ENCODE assay signal across 23 cellular contexts in genomic region chr2:68083346-68083745, GRCh38. TPM values are rescaled to one million over a fixed set of nuclear protein-coding genes. Genes with fewer than 3 reads are reported as not detected.
DNase-seq lines count a peak whose midpoint lies in the region; ATAC-seq and TF ChIP-seq lines count a peak whose summit lies in the region.
"Had no signal": no experiment of that assay in that cellular context is flagged by ENCODE, and none has a peak within 500 bp of the region (broad histone marks: within the 10 kb centered on the region; RNA-seq: fewer than 3 reads in every experiment).

No MANE protein-coding gene starts in this region.

- no peaks in the 10 kb centered on the region for H3K9me3 ChIP-seq in MM.1S (replicated peaks; ENCODE audit: insufficient read depth, low read length)

- no peaks in the 10 kb centered on the region for H3K79me2 ChIP-seq in MM.1S (ENCODE audit: low read length)

- H3K36me3 ChIP-seq in MM.1S (replicated peaks; ENCODE audit: insufficient read depth, low read length): no peaks in the 10 kb centered on the region
- H3K36me3 ChIP-seq: brain microvascular endothelial cell had no signal

- no peaks in the 10 kb centered on the region for H3K9me2 ChIP-seq in MM.1S (replicated peaks; ENCODE audit: insufficient read depth, low read length)

- ATAC-seq in GM18867 (IDR thresholded peaks at IDR 0.05; ENCODE audit: unreplicated experiment) (peak; percentile 43), GM21515 (IDR thresholded peaks at IDR 0.05; ENCODE audit: unreplicated experiment) (peak; percentile 70), HG02973 (IDR thresholded peaks at IDR 0.05; ENCODE audit: unreplicated experiment) (peak; percentile 58), left lobe of liver (no peak), HG02642 (IDR thresholded peaks at IDR 0.05; ENCODE audit: poor library complexity, unreplicated experiment) (no peak), HG03097 (IDR thresholded peaks at IDR 0.05; ENCODE audit: low FRiP score, unreplicated experiment) (no peak)
- ATAC-seq: HepG2; stimulated activated naive B cell treated with anti-CD40 and anti-IgM and Interleukin-4, amounts not matched to agents 10 μg/mL and 1 μg/mL and 100 μg/mL, for 72 hours; T-cell had no signal

- TF ChIP-seq CTCF in MM.1S (IDR thresholded peaks at IDR 0.05; ENCODE audit: low read length): no peak

- H3K9ac ChIP-seq in MM.1S (ENCODE audit: low read length): no peak overlapping the region

- DNase-seq in MM.1S: no peak
- no peak for DNase-seq in germinal center (ENCODE audit: low spot score)
- DNase-seq in left lobe of liver (ENCODE audit: low spot score): no peak
- DNase-seq: activated CD4-positive, alpha-beta T cell treated with anti-CD3 and anti-CD28 coated beads for 48 hours; amygdala; brain microvascular endothelial cell; CD4-positive, alpha-beta T cell; dorsolateral prefrontal cortex; Karpas-422; MV-4-11; NCI-H1436 treated with DMSO at 0.1 percent for 48 hours; NCI-H2081 treated with DMSO at 0.1 percent for 48 hours; NCI-H2227 treated with DMSO at 0.1 percent for 48 hours; NCI-H526; stimulated activated naive B cell treated with anti-CD40 and anti-IgM and Interleukin-4, amounts not matched to agents 10 μg/mL and 1 μg/mL and 100 μg/mL, for 72 hours; T-cell had no signal

- no peak overlapping the region for H3K4me3 ChIP-seq in MM.1S (ENCODE audit: low read length)
- H3K4me3 ChIP-seq: dorsolateral prefrontal cortex, skin epidermis had no signal

- peaks cover 29% of the 10 kb centered on the region for H3F3A ChIP-seq in MM.1S (ENCODE audit: insufficient read depth, low read length)

- H3K4me2 ChIP-seq in MM.1S (ENCODE audit: low read depth, low read length): 0 out of 2 replicates have a peak overlapping the region, but pooled peaks have one; percentile 6

- no peak overlapping the region for H2AFZ ChIP-seq in MM.1S (ENCODE audit: low read length)

- H3K4me1 ChIP-seq in MM.1S (ENCODE audit: low read length): peaks cover 34% of the 10 kb centered on the region

- no peaks in the 10 kb centered on the region for H3K27me3 ChIP-seq in MM.1S (replicated peaks; ENCODE audit: insufficient read depth, low read length)
- H3K27me3 ChIP-seq: brain microvascular endothelial cell, dorsolateral prefrontal cortex had no signal

- no peak overlapping the region for H3K27ac ChIP-seq in MM.1S (ENCODE audit: low read length)
- H3K27ac ChIP-seq: brain microvascular endothelial cell, dorsolateral prefrontal cortex, skin epidermis had no signal

- no peaks in the 10 kb centered on the region for H4K20me1 ChIP-seq in MM.1S (ENCODE audit: insufficient read depth, low read length)

RNA-seq across cellular contexts. Expression of gene C1D, which starts 20.5 kb away (rescaled TPM):
- 7.9 TPM for total RNA-seq in left lobe of liver

Comparison
In these comparisons a context has a peak if more than half of its experiments do, and no peak if none do; other contexts are left out.
1. ATAC-seq: peak in GM18867 (single experiment), GM21515 (single experiment) and HG02973 (single experiment); none in left lobe of liver (single experiment), HG02642 (single experiment) and HG03097 (single experiment).